ENCODE assay signal across 9 cellular contexts in genomic region chr4:152807294-152807829, GRCh38. TPM values are rescaled to one million over a fixed set of nuclear protein-coding genes. Genes with fewer than 3 reads are reported as not detected.
DNase-seq lines count a peak whose midpoint lies in the region; ATAC-seq lines count a peak whose summit lies in the region.
"Had no signal": no experiment of that assay in that cellular context is flagged by ENCODE, and none has a peak within 500 bp of the region (broad histone marks: within the 10 kb centered on the region; RNA-seq: fewer than 3 reads in every experiment).

No MANE protein-coding gene starts in this region.

- DNase-seq in EH (ENCODE audit: low read depth) (peak; percentile 75), immature natural killer cell (peak in 2 of 3 donors; percentile 4 to 15), hepatic stellate cell (ENCODE audit: low spot score) (no peak), NCI-H524 treated with DMSO at 0.1 percent for 48 hours (lab: John Stamatoyannopoulos, UW) (no peak)
- DNase-seq in activated CD4-positive, alpha-beta memory T cell treated with anti-CD3 and anti-CD28 coated beads, Interleukin-2, amount 10 ng/mL, durations not matched to agents 7 days and 5 days: no peak
- DNase-seq: NCI-H2171 treated with DMSO at 0.1 percent for 48 hours had no signal

- peaks cover 23% of the 10 kb centered on the region for H3K4me1 Mint-ChIP-seq in activated CD4-positive, alpha-beta memory T cell treated with anti-CD3 and anti-CD28 coated beads, Interleukin-2, amount 10 ng/mL, durations not matched to agents 7 days and 5 days
- peaks cover 24 to 28% of the 10 kb centered on the region in 2 donors for H3K4me1 Mint-ChIP-seq in immature natural killer cell

- H3K27me3 Mint-ChIP-seq in activated CD4-positive, alpha-beta memory T cell treated with anti-CD3 and anti-CD28 coated beads, Interleukin-2, amount 10 ng/mL, durations not matched to agents 7 days and 5 days: no peaks in the 10 kb centered on the region
- no peaks in the 10 kb centered on the region for H3K27me3 Mint-ChIP-seq in immature natural killer cell (ENCODE audit: low read depth in 3 of 3)

- peaks cover 11% of the 10 kb centered on the region for H3K9me3 Mint-ChIP-seq in activated CD4-positive, alpha-beta memory T cell treated with anti-CD3 and anti-CD28 coated beads, Interleukin-2, amount 10 ng/mL, durations not matched to agents 7 days and 5 days
- no peaks in the 10 kb centered on the region for H3K9me3 Mint-ChIP-seq in immature natural killer cell

- ATAC-seq in HG03565 (IDR thresholded peaks at IDR 0.05; ENCODE audit: unreplicated experiment) (peak; percentile 51), HG02970 (IDR thresholded peaks at IDR 0.05; ENCODE audit: low FRiP score, unreplicated experiment) (no peak), GM21423 (IDR thresholded peaks at IDR 0.05; ENCODE audit: unreplicated experiment) (no peak)

- peaks cover 24% of the 10 kb centered on the region for H3K36me3 Mint-ChIP-seq in activated CD4-positive, alpha-beta memory T cell treated with anti-CD3 and anti-CD28 coated beads, Interleukin-2, amount 10 ng/mL, durations not matched to agents 7 days and 5 days (ENCODE audit: low read depth)
- H3K36me3 Mint-ChIP-seq in immature natural killer cell: peaks cover 0 to 8% (median 4%) of the 10 kb centered on the region in 3 donors

- peak overlapping the region; percentile 48 for H3K4me3 Mint-ChIP-seq in activated CD4-positive, alpha-beta memory T cell treated with anti-CD3 and anti-CD28 coated beads, Interleukin-2, amount 10 ng/mL, durations not matched to agents 7 days and 5 days
- peak overlapping the region; percentile 16 to 72 (median 56) for H3K4me3 Mint-ChIP-seq in immature natural killer cell

- H3K27ac Mint-ChIP-seq in activated CD4-positive, alpha-beta memory T cell treated with anti-CD3 and anti-CD28 coated beads, Interleukin-2, amount 10 ng/mL, durations not matched to agents 7 days and 5 days: peak overlapping the region; percentile 61
- peak overlapping the region in 4 of 6 donors; percentile 2 to 64 (median 36) for H3K27ac Mint-ChIP-seq in immature natural killer cell

- CTCF ChIA-PET in activated CD4-positive, alpha-beta memory T cell treated with anti-CD3 and anti-CD28 coated beads, Interleukin-2, amount 10 ng/mL, durations not matched to agents 7 days and 5 days (lab: Charles Lee): interaction anchor here (0.6 kb wide), 1 partner anchor 39 kb away, joined by 5 read pairs; no protein-coding TSS in a partner anchor

- POLR2A ChIA-PET in activated CD4-positive, alpha-beta memory T cell treated with anti-CD3 and anti-CD28 coated beads, Interleukin-2, amount 10 ng/mL, durations not matched to agents 7 days and 5 days (lab: Charles Lee): interaction anchor here (1.3 kb wide), 1 partner anchor 28 kb away, joined by 12 read pairs; the partner anchor contains the start of genes ARFIP1 and TIGD4

RNA-seq across cellular contexts. Expression of gene ARFIP1, which starts 27.6 kb away (rescaled TPM):
- total RNA-seq in activated CD4-positive, alpha-beta memory T cell treated with anti-CD3 and anti-CD28 coated beads, Interleukin-2, amount 10 ng/mL, durations not matched to agents 7 days and 5 days: 10 to 100 TPM; 15.5 to 16.3 TPM
- polyA plus RNA-seq in immature natural killer cell: 10 to 100 TPM; 23.2 to 31.0 (median 25.6) TPM

RNA-seq across cellular contexts. Expression of gene TIGD4, which starts 27.8 kb away (rescaled TPM):
- total RNA-seq in activated CD4-positive, alpha-beta memory T cell treated with anti-CD3 and anti-CD28 coated beads, Interleukin-2, amount 10 ng/mL, durations not matched to agents 7 days and 5 days: under 1 TPM; 0.13 to 0.35 TPM
- under 1 TPM in 1 of 3 donors, not detected in 2; 0.09 TPM for polyA plus RNA-seq in immature natural killer cell

Comparison
In these comparisons a context has a peak if more than half of its experiments do, and no peak if none do; other contexts are left out.
1. DNase-seq: peak in EH (single experiment) and immature natural killer cell (2 of 3); none in activated CD4-positive, alpha-beta memory T cell treated with anti-CD3 and anti-CD28 coated beads, Interleukin-2, amount 10 ng/mL, durations not matched to agents 7 days and 5 days (single experiment), hepatic stellate cell (single experiment) and NCI-H524 treated with DMSO at 0.1 percent for 48 hours (single experiment).